ENCODE assay signal across 34 cellular contexts in genomic region chr19:2376784-2377519, GRCh38. TPM values are rescaled to one million over a fixed set of nuclear protein-coding genes. Genes with fewer than 3 reads are reported as not detected.
A peak's percentile ranks its signal among the peaks of the same experiment; 100 is the strongest.
DNase-seq lines count a peak whose midpoint lies in the region; ATAC-seq and TF ChIP-seq lines count a peak whose summit lies in the region.
"Had no signal": no experiment of that assay in that cellular context is flagged by ENCODE, and none has a peak within 500 bp of the region (broad histone marks: within the 10 kb centered on the region; RNA-seq: fewer than 3 reads in every experiment).

No MANE protein-coding gene starts in this region.

- no peak overlapping the region for H2BK5ac ChIP-seq in neuronal stem cell (ENCODE audit: low read length)

- peak overlapping the region; percentile 71 for H3K18ac ChIP-seq in neuronal stem cell (ENCODE audit: low read length)

- no peak for DNase-seq in activated CD4-positive, alpha-beta T cell treated with anti-CD3 and anti-CD28 coated beads, Interleukin-2, amount 10 ng/mL, durations not matched to agents 7 days and 5 days
- DNase-seq in activated CD4-positive, alpha-beta T cell treated with anti-CD3 and anti-CD28 coated beads, Interleukin-2, amount 50 U/mL, for 4 hours, result no peak
- DNase-seq in NCI-H146 treated with DMSO at 0.1 percent for 48 hours (lab: John Stamatoyannopoulos, UW; ENCODE audit: unreplicated experiment) (peak; percentile 7), neuronal stem cell (ENCODE audit: low spot score) (no peak), NCI-H510A treated with DMSO at 0.1 percent for 48 hours (lab: John Stamatoyannopoulos, UW) (no peak)
- DNase-seq: activated CD4-positive, alpha-beta T cell treated with anti-CD3 and anti-CD28 coated beads, Interleukin-2, amount 50 U/mL, for 48 hours; activated CD4-positive, CD25-positive, alpha-beta regulatory T cell; activated naive CD4-positive, alpha-beta T cell treated with Interleukin-2 at 50 U/mL for 16 hours; AML-193; CD4-positive, CD25-positive, alpha-beta regulatory T cell; dermis blood vessel endothelial cell; EL; H9; head of caudate nucleus; left ventricle myocardium superior; midbrain; naive B cell; NCI-H1048; NCI-H1930; NCI-H446; NCI-H82; occipital lobe; stimulated activated CD4-positive, alpha-beta T cell treated with anti-CD3 and anti-CD28 coated beads, Interleukin-4, amount 100 ng/mL, for 1 hour; T-helper 1 cell; trophoblast cell had no signal

- H3K27me3 Mint-ChIP-seq in activated CD4-positive, alpha-beta T cell treated with anti-CD3 and anti-CD28 coated beads, Interleukin-2, amount 10 ng/mL, durations not matched to agents 7 days and 5 days, result no peaks in the 10 kb centered on the region
- no peaks in the 10 kb centered on the region for H3K27me3 Mint-ChIP-seq in brain

- no peak overlapping the region for H3K4me3 Mint-ChIP-seq in activated CD4-positive, alpha-beta T cell treated with anti-CD3 and anti-CD28 coated beads, Interleukin-2, amount 10 ng/mL, durations not matched to agents 7 days and 5 days
- H3K4me3 Mint-ChIP-seq in brain, result no peak overlapping the region
- H3K4me3 Mint-ChIP-seq: activated T-helper 1 cell treated with anti-CD3 and anti-CD28 coated beads, Interleukin-12 subunit alpha, Interleukin-12 subunit beta, Interleukin-2, Interleukin-4 antibody, amounts not matched to agents 30 ng/mL and 10 ng/mL and 1 ng/mL, durations not matched to agents 14 hours and 24 hours and 36 hours; CD4-positive, CD25-positive, alpha-beta regulatory T cell had no signal

- H2AK5ac ChIP-seq in neuronal stem cell (ENCODE audit: low read depth, low read length), result peak overlapping the region; percentile 88

- no peaks in the 10 kb centered on the region for H3K4me1 Mint-ChIP-seq in activated CD4-positive, alpha-beta T cell treated with anti-CD3 and anti-CD28 coated beads, Interleukin-2, amount 10 ng/mL, durations not matched to agents 7 days and 5 days
- peaks cover 46% of the 10 kb centered on the region for H3K4me1 Mint-ChIP-seq in brain
- H3K4me1 Mint-ChIP-seq: CD4-positive, CD25-positive, alpha-beta regulatory T cell had no signal

- peaks cover 0 to 3% (median 0%) of the 10 kb centered on the region in 3 experiments for H3K27me3 ChIP-seq in neuronal stem cell (ENCODE audit: control insufficient read depth in 3 of 3, insufficient read depth in 3 of 3, low read depth in 1 of 3, low read length in 3 of 3)

- no peaks in the 10 kb centered on the region for H3K79me1 ChIP-seq in neuronal stem cell (ENCODE audit: low read depth, low read length)

- no peak overlapping the region for H4K91ac ChIP-seq in neuronal stem cell (ENCODE audit: low read depth, low read length, poor library complexity)

- no peak overlapping the region for H4K8ac ChIP-seq in neuronal stem cell (ENCODE audit: low read depth, low read length)

- H3K4me1 ChIP-seq in neuronal stem cell (ENCODE audit: control insufficient read depth in 2 of 2, insufficient read depth in 1 of 2, low read depth in 1 of 2, low read length in 2 of 2), result peaks cover 0 to 2% of the 10 kb centered on the region in 2 donors
- H3K4me1 ChIP-seq: esophagus muscularis mucosa had no signal

- H3K4me2 ChIP-seq in neuronal stem cell (ENCODE audit: insufficient read depth, low read length, poor library complexity, severe bottlenecking), result no peak overlapping the region

- no peak overlapping the region for H3K9ac ChIP-seq in neuronal stem cell (ENCODE audit: low read depth, low read length, poor library complexity)

- H3K4me3 ChIP-seq in neuronal stem cell (ENCODE audit: low read length in 2 of 2), result no peak overlapping the region
- H3K4me3 ChIP-seq: esophagus muscularis mucosa had no signal

- H2BK15ac ChIP-seq in neuronal stem cell (ENCODE audit: low read length), result no peak overlapping the region

- POLR2A ChIA-PET in activated CD4-positive, alpha-beta T cell treated with anti-CD3 and anti-CD28 coated beads, Interleukin-2, amount 10 ng/mL, durations not matched to agents 7 days and 5 days (lab: Charles Lee), result no interaction called here

- H3K9me3 ChIP-seq in neuronal stem cell (replicated peaks in 1 of 2; ENCODE audit: control insufficient read depth in 2 of 2, insufficient read depth in 1 of 2, low read depth in 1 of 2, low read length in 2 of 2), result peaks cover 0 to 4% of the 10 kb centered on the region in 2 donors

- H3K27ac Mint-ChIP-seq in activated CD4-positive, alpha-beta T cell treated with anti-CD3 and anti-CD28 coated beads, Interleukin-2, amount 10 ng/mL, durations not matched to agents 7 days and 5 days, result peak overlapping the region; percentile 50
- H3K27ac Mint-ChIP-seq in brain, result peak overlapping the region in 3 of 5 experiments; percentile 18 to 52 (median 45)

- H3K36me3 ChIP-seq in neuronal stem cell (replicated peaks in 1 of 2; ENCODE audit: control insufficient read depth in 2 of 2, insufficient read depth in 2 of 2, low read length in 2 of 2), result no peaks in the 10 kb centered on the region
- H3K36me3 ChIP-seq: esophagus muscularis mucosa had no signal

- no peak overlapping the region for H3K4ac ChIP-seq in neuronal stem cell (ENCODE audit: low read length)

- ATAC-seq in HG02852 (IDR thresholded peaks at IDR 0.05; ENCODE audit: unreplicated experiment) (no peak), GM19397 (IDR thresholded peaks at IDR 0.05; ENCODE audit: unreplicated experiment) (no peak)
- ATAC-seq: left ventricle myocardium superior had no signal

- TF ChIP-seq CTCF in brain (conservative IDR thresholded peaks at IDR 0.05), result no peak

- no peak overlapping the region for H3K27ac ChIP-seq in neuronal stem cell (replicated peaks; ENCODE audit: low read length)
- H3K27ac ChIP-seq: esophagus muscularis mucosa had no signal

- H3K9me3 Mint-ChIP-seq in activated CD4-positive, alpha-beta T cell treated with anti-CD3 and anti-CD28 coated beads, Interleukin-2, amount 10 ng/mL, durations not matched to agents 7 days and 5 days, result peaks cover 23% of the 10 kb centered on the region
- H3K9me3 Mint-ChIP-seq in brain, result peaks cover 14 to 24% (median 19%) of the 10 kb centered on the region in 5 experiments

- WGBS in neuronal stem cell (ENCODE audit: extremely low coverage in 2 of 2, insufficient read length in 2 of 2, insufficient replicate concordance in 1 of 2), 2 donors, result no CpG with 5 or more reads among the region's 15 CpGs

- H2AFZ ChIP-seq in neuronal stem cell (ENCODE audit: low read length), result no peak overlapping the region

- no peak overlapping the region for H2BK12ac ChIP-seq in neuronal stem cell (ENCODE audit: low read length)

- H3K23ac ChIP-seq in neuronal stem cell (ENCODE audit: low read depth, low read length, poor library complexity), result peak overlapping the region; percentile 55

- H2BK120ac ChIP-seq in neuronal stem cell (ENCODE audit: low read depth, low read length), result no peak overlapping the region

- peaks cover 6% of the 10 kb centered on the region for H3K36me3 Mint-ChIP-seq in activated CD4-positive, alpha-beta T cell treated with anti-CD3 and anti-CD28 coated beads, Interleukin-2, amount 10 ng/mL, durations not matched to agents 7 days and 5 days (ENCODE audit: low read depth)
- peaks cover 5% of the 10 kb centered on the region for H3K36me3 Mint-ChIP-seq in brain
- H3K36me3 Mint-ChIP-seq: CD4-positive, CD25-positive, alpha-beta regulatory T cell had no signal

- H3K14ac ChIP-seq in neuronal stem cell (ENCODE audit: low read length), result no peak overlapping the region

- CTCF ChIA-PET in activated CD4-positive, alpha-beta T cell treated with anti-CD3 and anti-CD28 coated beads, Interleukin-2, amount 10 ng/mL, durations not matched to agents 7 days and 5 days (lab: Charles Lee), result no interaction called here

RNA-seq across cellular contexts. Expression of gene TMPRSS9, which starts 16.9 kb away (rescaled TPM):
- not detected for total RNA-seq in activated CD4-positive, alpha-beta T cell treated with anti-CD3 and anti-CD28 coated beads, Interleukin-2, amount 10 ng/mL, durations not matched to agents 7 days and 5 days
- polyA plus RNA-seq in brain (ENCODE audit: insufficient read depth, low read depth, low replicate concordance), result 0.15 TPM
- 0.04 TPM for polyA plus RNA-seq in neuronal stem cell (2013, experiment 1 of 2)
- polyA plus RNA-seq in neuronal stem cell (2013, experiment 2 of 2), result 0.03 TPM
- total RNA-seq: A673; activated T-helper 1 cell treated with anti-CD3 and anti-CD28 coated beads, Interleukin-12 subunit alpha, Interleukin-12 subunit beta, Interleukin-2, Interleukin-4 antibody, amounts not matched to agents 30 ng/mL and 10 ng/mL and 1 ng/mL, durations not matched to agents 14 hours and 24 hours and 36 hours; left ventricle myocardium superior; pulmonary artery endothelial cell; SK-MEL-5 had no signal
- polyA plus RNA-seq: CD4-positive, CD25-positive, alpha-beta regulatory T cell; keratinocyte had no signal

RNA-seq across cellular contexts. Expression of gene SPPL2B, which starts 48.5 kb away (rescaled TPM):
- total RNA-seq in activated CD4-positive, alpha-beta T cell treated with anti-CD3 and anti-CD28 coated beads, Interleukin-2, amount 10 ng/mL, durations not matched to agents 7 days and 5 days, result 10 to 100 TPM; 69.9 to 96.6 TPM
- 66.7 TPM for polyA plus RNA-seq in brain (ENCODE audit: insufficient read depth, low read depth, low replicate concordance)
- polyA plus RNA-seq in neuronal stem cell (2013, experiment 1 of 2), result 32.8 TPM
- polyA plus RNA-seq in neuronal stem cell (2013, experiment 2 of 2), result 31.5 TPM

RNA-seq across cellular contexts. Expression of gene LSM7, which starts 48.6 kb away (rescaled TPM):
- 100 to 1,000 TPM; 105 to 114 TPM for total RNA-seq in activated CD4-positive, alpha-beta T cell treated with anti-CD3 and anti-CD28 coated beads, Interleukin-2, amount 10 ng/mL, durations not matched to agents 7 days and 5 days
- polyA plus RNA-seq in brain (ENCODE audit: insufficient read depth, low read depth, low replicate concordance), result 292 TPM
- polyA plus RNA-seq in neuronal stem cell (2013, experiment 1 of 2), result 368 TPM
- 371 TPM for polyA plus RNA-seq in neuronal stem cell (2013, experiment 2 of 2)

RNA-seq across cellular contexts. Expression of gene TIMM13, which starts 50.4 kb away (rescaled TPM):
- 10 to 100 TPM; 49.0 to 66.4 TPM for total RNA-seq in activated CD4-positive, alpha-beta T cell treated with anti-CD3 and anti-CD28 coated beads, Interleukin-2, amount 10 ng/mL, durations not matched to agents 7 days and 5 days
- 121 TPM for polyA plus RNA-seq in brain (ENCODE audit: insufficient read depth, low read depth, low replicate concordance)
- polyA plus RNA-seq in neuronal stem cell (2013, experiment 1 of 2), result 75.3 TPM
- polyA plus RNA-seq in neuronal stem cell (2013, experiment 2 of 2), result 72.7 TPM
